8 cellular contexts compared by ENCODE assay signal in the genomic region with DNA sequence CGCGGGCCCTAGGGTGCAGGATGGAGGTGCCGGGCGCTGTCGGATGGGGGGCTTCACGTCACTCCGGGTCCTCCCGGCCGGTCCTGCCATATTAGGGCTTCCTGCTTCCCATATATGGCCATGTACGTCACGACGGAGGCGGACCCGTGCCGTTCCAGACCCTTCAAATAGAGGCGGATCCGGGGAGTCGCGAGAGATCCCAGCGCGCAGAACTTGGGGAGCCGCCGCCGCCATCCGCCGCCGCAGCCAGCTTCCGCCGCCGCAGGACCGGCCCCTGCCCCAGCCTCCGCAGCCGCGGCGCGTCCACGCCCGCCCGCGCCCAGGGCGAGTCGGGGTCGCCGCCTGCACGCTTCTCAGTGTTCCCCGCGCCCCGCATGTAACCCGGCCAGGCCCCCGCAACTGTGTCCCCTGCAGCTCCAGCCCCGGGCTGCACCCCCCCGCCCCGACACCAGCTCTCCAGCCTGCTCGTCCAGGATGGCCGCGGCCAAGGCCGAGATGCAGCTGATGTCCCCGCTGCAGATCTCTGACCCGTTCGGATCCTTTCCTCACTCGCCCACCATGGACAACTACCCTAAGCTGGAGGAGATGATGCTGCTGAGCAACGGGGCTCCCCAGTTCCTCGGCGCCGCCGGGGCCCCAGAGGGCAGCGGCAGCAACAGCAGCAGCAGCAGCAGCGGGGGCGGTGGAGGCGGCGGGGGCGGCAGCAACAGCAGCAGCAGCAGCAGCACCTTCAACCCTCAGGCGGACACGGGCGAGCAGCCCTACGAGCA. TPM values are rescaled to one million over a fixed set of nuclear protein-coding genes. Genes with fewer than 3 reads are reported as not detected.
DNase-seq lines count a peak whose midpoint lies in the region; ATAC-seq and TF ChIP-seq lines count a peak whose summit lies in the region.

EGR1 (plus strand) TSS at position 192 of the 770 bp plus-strand sequence; CDS start at position 475, 283 bp downstream.

- H3K27me3 ChIP-seq in RWPE2 (ENCODE audit: insufficient read depth, poor library complexity, severe bottlenecking), result no peaks in the 10 kb centered on the region

- TF ChIP-seq CTCF in RWPE2 (IDR thresholded peaks at IDR 0.05; ENCODE audit: poor library complexity, severe bottlenecking), result no peak

- peak within 1 kb of the TSS; percentile 85 for H3K4me3 Mint-ChIP-seq in activated T-helper 2 cell treated with anti-CD3 and anti-CD28 coated beads, Interferon-gamma antibody, Interleukin-2, Interleukin-4, amounts not matched to agents 10 μg/mL and 5 μg/mL and 100 μg/mL, durations not matched to agents 14 hours and 24 hours and 36 hours (ENCODE audit: low read depth)
- peak within 1 kb of the TSS; percentile 86 for H3K4me3 Mint-ChIP-seq in natural killer cell treated with Interleukin-12 subunit alpha and Interleukin-12 subunit beta and Interleukin-15 and Interleukin-18, amount 100 ng/mL, for 72 hours

- H3K4me1 Mint-ChIP-seq in activated T-helper 2 cell treated with anti-CD3 and anti-CD28 coated beads, Interferon-gamma antibody, Interleukin-2, Interleukin-4, amounts not matched to agents 10 μg/mL and 5 μg/mL and 100 μg/mL, durations not matched to agents 14 hours and 24 hours and 36 hours (ENCODE audit: low read depth), result peaks cover 35% of the 10 kb centered on the region
- H3K4me1 Mint-ChIP-seq in natural killer cell treated with Interleukin-12 subunit alpha and Interleukin-12 subunit beta and Interleukin-15 and Interleukin-18, amount 100 ng/mL, for 72 hours (ENCODE audit: low read depth in 2 of 2), result peaks cover 26 to 30% of the 10 kb centered on the region in 2 donors

- H3K36me3 Mint-ChIP-seq in activated T-helper 2 cell treated with anti-CD3 and anti-CD28 coated beads, Interferon-gamma antibody, Interleukin-2, Interleukin-4, amounts not matched to agents 10 μg/mL and 5 μg/mL and 100 μg/mL, durations not matched to agents 14 hours and 24 hours and 36 hours (ENCODE audit: low read depth), result peaks cover 34% of the 10 kb centered on the region
- no peaks in the 10 kb centered on the region for H3K36me3 Mint-ChIP-seq in natural killer cell treated with Interleukin-12 subunit alpha and Interleukin-12 subunit beta and Interleukin-15 and Interleukin-18, amount 100 ng/mL, for 72 hours

- ATAC-seq in RWPE2 (ENCODE audit: low read depth), result peak; percentile 51
- peak; percentile 78 to 82 for ATAC-seq in natural killer cell treated with Interleukin-12 subunit alpha and Interleukin-12 subunit beta and Interleukin-15 and Interleukin-18, amount 100 ng/mL, for 72 hours

- peak; percentile 95 for DNase-seq in EL
- DNase-seq in GOT3 (lab: John Stamatoyannopoulos, UW), result peak; percentile 99
- DNase-seq in Kasumi-1 (lab: John Stamatoyannopoulos, UW), result peak; percentile 91 to 92
- DNase-seq in RWPE2 (ENCODE audit: low spot score), result peak; percentile 97
- peak; percentile 92 for DNase-seq in activated T-helper 2 cell treated with anti-CD3 and anti-CD28 coated beads, Interferon-gamma antibody, Interleukin-2, Interleukin-4, amounts not matched to agents 10 μg/mL and 5 μg/mL and 100 μg/mL, durations not matched to agents 14 hours and 24 hours and 36 hours (ENCODE audit: low spot score)
- DNase-seq in fibroblast of peridontal ligament (ENCODE audit: extremely low read depth), result peak; percentile 93
- DNase-seq in natural killer cell treated with Interleukin-12 subunit alpha and Interleukin-12 subunit beta and Interleukin-15 and Interleukin-18, amount 100 ng/mL, for 72 hours (ENCODE audit: low spot score), result peak; percentile 94
- DNase-seq in stimulated activated naive CD4-positive, alpha-beta T cell treated with Interleukin-2 at 50 U/mL for 16 hours (lab: John Stamatoyannopoulos, UW), result peak; percentile 89

- H3K27me3 Mint-ChIP-seq in activated T-helper 2 cell treated with anti-CD3 and anti-CD28 coated beads, Interferon-gamma antibody, Interleukin-2, Interleukin-4, amounts not matched to agents 10 μg/mL and 5 μg/mL and 100 μg/mL, durations not matched to agents 14 hours and 24 hours and 36 hours (ENCODE audit: low read depth), result no peaks in the 10 kb centered on the region
- H3K27me3 Mint-ChIP-seq in natural killer cell treated with Interleukin-12 subunit alpha and Interleukin-12 subunit beta and Interleukin-15 and Interleukin-18, amount 100 ng/mL, for 72 hours, result no peaks in the 10 kb centered on the region

- no peaks in the 10 kb centered on the region for H3K9me3 Mint-ChIP-seq in activated T-helper 2 cell treated with anti-CD3 and anti-CD28 coated beads, Interferon-gamma antibody, Interleukin-2, Interleukin-4, amounts not matched to agents 10 μg/mL and 5 μg/mL and 100 μg/mL, durations not matched to agents 14 hours and 24 hours and 36 hours
- no peaks in the 10 kb centered on the region for H3K9me3 Mint-ChIP-seq in natural killer cell treated with Interleukin-12 subunit alpha and Interleukin-12 subunit beta and Interleukin-15 and Interleukin-18, amount 100 ng/mL, for 72 hours

- no peaks in the 10 kb centered on the region for H3K9me3 ChIP-seq in RWPE2 (ENCODE audit: severe bottlenecking)

- intact Hi-C loops in activated T-helper 2 cell treated with anti-CD3 and anti-CD28 coated beads, Interferon-gamma antibody, Interleukin-2, Interleukin-4, amounts not matched to agents 10 μg/mL and 5 μg/mL and 100 μg/mL, durations not matched to agents 14 hours and 24 hours and 36 hours (cut with micrococcal nuclease), result loop anchor here (1.0 to 10.0 kb wide), 6 partner anchors 27 to 809 kb away; partner anchors contain the start of genes ETF1, FAM53C, KDM3B and SIL1

- H3K27ac Mint-ChIP-seq in activated T-helper 2 cell treated with anti-CD3 and anti-CD28 coated beads, Interferon-gamma antibody, Interleukin-2, Interleukin-4, amounts not matched to agents 10 μg/mL and 5 μg/mL and 100 μg/mL, durations not matched to agents 14 hours and 24 hours and 36 hours, result peak within 1 kb of the TSS; percentile 92
- H3K27ac Mint-ChIP-seq in natural killer cell treated with Interleukin-12 subunit alpha and Interleukin-12 subunit beta and Interleukin-15 and Interleukin-18, amount 100 ng/mL, for 72 hours, result peak within 1 kb of the TSS; percentile 79 to 85

- H3K4me3 ChIP-seq in RWPE2 (ENCODE audit: severe bottlenecking), result peak within 1 kb of the TSS; percentile 86

- no peaks in the 10 kb centered on the region for H3K4me1 ChIP-seq in RWPE2 (ENCODE audit: insufficient read depth, poor library complexity, severe bottlenecking)

- H3K27ac ChIP-seq in RWPE2 (ENCODE audit: poor library complexity, severe bottlenecking), result peak within 1 kb of the TSS; percentile 75

- peaks cover 26% of the 10 kb centered on the region for H3K36me3 ChIP-seq in RWPE2 (ENCODE audit: low read depth)

RNA-seq across cellular contexts. Expression of gene EGR1, which starts in this region (rescaled TPM):
- 41.9 and 43.0 TPM in 2 replicates for total RNA-seq in activated T-helper 2 cell treated with anti-CD3 and anti-CD28 coated beads, Interferon-gamma antibody, Interleukin-2, Interleukin-4, amounts not matched to agents 10 μg/mL and 5 μg/mL and 100 μg/mL, durations not matched to agents 14 hours and 24 hours and 36 hours
- total RNA-seq in natural killer cell treated with Interleukin-12 subunit alpha and Interleukin-12 subunit beta and Interleukin-15 and Interleukin-18, amount 100 ng/mL, for 72 hours, result 10 to 100 TPM in 1 of 2 donors, 1 to 10 TPM in 1; 8.5 to 11.2 TPM

Comparison
In these comparisons a context has a peak if more than half of its experiments do, and no peak if none do; other contexts are left out.
1. Peak in every context shown above with its lines: DNase-seq, ATAC-seq, H3K4me3 ChIP-seq and H3K27ac ChIP-seq.